ENCODE assay signal across 20 cellular contexts in the genomic region with DNA sequence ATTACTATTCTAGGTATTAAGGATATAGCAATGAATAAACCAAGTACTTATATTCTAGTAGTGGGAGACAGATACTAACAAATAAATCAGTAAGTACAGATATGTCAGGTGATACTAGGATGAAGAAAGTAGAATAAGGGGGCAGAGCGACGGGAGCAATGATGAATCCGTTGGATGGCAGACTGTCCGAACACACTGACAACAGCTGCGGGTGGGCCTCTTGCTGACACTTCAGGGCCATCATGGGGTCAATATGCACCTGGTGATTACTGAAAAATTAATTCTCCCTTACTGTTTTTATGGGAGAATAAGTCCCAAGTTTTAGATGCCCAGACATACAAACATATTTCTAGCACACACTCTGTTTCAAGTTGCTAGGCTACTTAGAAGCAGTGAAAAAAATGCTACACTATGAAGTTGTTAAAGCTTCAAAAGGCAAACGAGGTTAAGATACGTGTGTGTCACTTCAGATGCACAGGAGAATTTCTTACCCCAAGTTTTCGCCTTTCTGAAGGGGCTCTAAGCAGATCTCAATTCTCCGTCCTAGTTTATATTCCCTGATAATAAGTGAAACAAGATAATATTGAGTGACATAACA.
DNase-seq lines count a peak whose midpoint lies in the region; ATAC-seq, FAIRE-seq and TF ChIP-seq lines count a peak whose summit lies in the region.
"Had no signal": no experiment of that assay in that cellular context is flagged by ENCODE, and none has a peak within 500 bp of the region (broad histone marks: within the 10 kb centered on the region; RNA-seq: fewer than 3 reads in every experiment).

No MANE protein-coding gene starts in this region.

- intact Hi-C loops in PC-3 (cut with micrococcal nuclease) (loop anchor here (1.0 to 10.0 kb wide), 4 partner anchors 13 to 437 kb away; no protein-coding TSS in a partner anchor), mammary epithelial cell (cut with micrococcal nuclease) (no loop called here)

- POLR2A ChIA-PET in A549 (lab: Yijun Ruan, JAX) = interaction anchor here (1.2 kb wide), 1 partner anchor 212 kb away, joined by 4 read pairs; no protein-coding TSS in a partner anchor
- POLR2A ChIA-PET in PC-3 (lab: Charles Lee; ENCODE audit: unreplicated experiment) = no interaction called here

- TF ChIP-seq CTCF in A549 (IDR thresholded peaks at IDR 0.05) (no peak), PC-3 (conservative IDR thresholded peaks at IDR 0.05; ENCODE audit: low read depth, low read length) (no peak), mammary epithelial cell (conservative IDR thresholded peaks at IDR 0.05 in 1 of 2, IDR thresholded peaks at IDR 0.05 in 1 of 2; ENCODE audit: extremely low read depth in 1 of 2, insufficient read depth in 1 of 2, low read depth in 1 of 2, low read length in 2 of 2) (no peak)

- no peak for TF ChIP-seq EP300 in A549 (IDR thresholded peaks at IDR 0.05)

- peaks cover 2% of the 10 kb centered on the region for H3K79me1 ChIP-seq in mesenchymal stem cell (replicated peaks; ENCODE audit: low read length, poor library complexity, severe bottlenecking)

- ATAC-seq in A549 (peak; percentile 45 to 48; a peak in 4 of 6 replicates), PC-3 (peak; percentile 16)
- ATAC-seq: CD8-positive, alpha-beta T cell; effector memory CD8-positive, alpha-beta T cell; naive thymus-derived CD4-positive, alpha-beta T cell had no signal

- no peak overlapping the region for H2BK15ac ChIP-seq in mesenchymal stem cell (ENCODE audit: low read depth, poor library complexity, severe bottlenecking)

- H3K4me3 ChIP-seq in A549 (no peak overlapping the region), PC-3 (ENCODE audit: low read length) (peak overlapping the region; percentile 53), mammary epithelial cell (replicated peaks in 1 of 3; ENCODE audit: insufficient read depth in 1 of 3, low read depth in 2 of 3, low read length in 3 of 3) (no peak overlapping the region), mesenchymal stem cell (ENCODE audit: insufficient read depth in 1 of 2, low read depth in 1 of 2, low read length in 2 of 2) (no peak overlapping the region)
- H3K4me3 ChIP-seq: left ventricle myocardium inferior had no signal

- H3K9me3 ChIP-seq in A549 (peaks cover 28% of the 10 kb centered on the region), PC-3 (ENCODE audit: low read length) (no peaks in the 10 kb centered on the region), mammary epithelial cell (replicated peaks; ENCODE audit: insufficient read depth, low read length) (no peaks in the 10 kb centered on the region), mesenchymal stem cell (ENCODE audit: control insufficient read depth, low read length) (no peaks in the 10 kb centered on the region)
- H3K9me3 ChIP-seq: left ventricle myocardium inferior had no signal

- peaks cover 48% of the 10 kb centered on the region for H3K4me1 ChIP-seq in A549
- H3K4me1 ChIP-seq in PC-3 (ENCODE audit: insufficient read depth, low read length) = peaks cover 41% of the 10 kb centered on the region
- H3K4me1 ChIP-seq in mammary epithelial cell (ENCODE audit: insufficient read depth, low read length) = peaks cover 59% of the 10 kb centered on the region
- peaks cover 19% of the 10 kb centered on the region for H3K4me1 ChIP-seq in mesenchymal stem cell (ENCODE audit: control insufficient read depth, insufficient read depth, low read depth, low read length)

- no peak overlapping the region for H3K4ac ChIP-seq in mesenchymal stem cell (ENCODE audit: low read depth in 1 of 2, low read length in 2 of 2)

- H2AFZ ChIP-seq in PC-3 (ENCODE audit: low read length) (0 out of 2 replicates have a peak overlapping the region, but pooled peaks have one; percentile 1), mammary epithelial cell (ENCODE audit: low read depth, low read length) (no peak overlapping the region), mesenchymal stem cell (ENCODE audit: low read depth, low read length) (no peak overlapping the region)

- H4K8ac ChIP-seq in mesenchymal stem cell (ENCODE audit: low read length) = no peak overlapping the region

- in situ Hi-C loops in mammary epithelial cell (cut with MboI; ENCODE audit: low sequenced_read_pairs in 2 of 2) = no loop called here

- peaks cover 18% of the 10 kb centered on the region for H3F3A ChIP-seq in PC-3 (ENCODE audit: low read length, unreplicated experiment)

- H3K9me2 ChIP-seq in PC-3 (replicated peaks; ENCODE audit: low read length) = no peaks in the 10 kb centered on the region

- no peak overlapping the region for H3K23ac ChIP-seq in mesenchymal stem cell (ENCODE audit: low read length in 2 of 2)

- FAIRE-seq in A549 (lab: Jason Lieb, UNC) = no peak
- FAIRE-seq: A204.1, TTC549 had no signal

- TF ChIP-seq POLR2A in A549 (IDR thresholded peaks at IDR 0.05; ENCODE audit: low read length) = no peak

- BruUV-seq in PC-3 (replicated peaks; lab: Mats Ljungman, UMichigan) = TSS peak; percentile 67
- BruUV-seq in mammary epithelial cell (replicated peaks; lab: Mats Ljungman, UMichigan) = no TSS peak

- H2BK5ac ChIP-seq in mesenchymal stem cell (ENCODE audit: low read depth, low read length, poor library complexity, severe bottlenecking) = peak overlapping the region; percentile 81

- no peak overlapping the region for H3K18ac ChIP-seq in mesenchymal stem cell (ENCODE audit: low read depth in 1 of 2, low read length in 2 of 2)

- H2BK12ac ChIP-seq in mesenchymal stem cell (ENCODE audit: low read length in 2 of 2) = no peak overlapping the region

- H3K4me2 ChIP-seq in A549 (peak overlapping the region; percentile 43), PC-3 (ENCODE audit: low read length) (peak overlapping the region; percentile 84), mammary epithelial cell (ENCODE audit: insufficient read depth, low read depth, low read length) (peak overlapping the region; percentile 35), mesenchymal stem cell (ENCODE audit: low read length, poor library complexity, severe bottlenecking) (no peak overlapping the region)

- 21% methylated on average over 9 of the region's 9 CpGs for WGBS in A549 (ENCODE audit: missing lambda C conversion rate)
- WGBS in mammary epithelial cell (ENCODE audit: low coverage, missing lambda C conversion rate) = 83% methylated on average over 9 of the region's 9 CpGs
- 86% methylated on average over 7 of the region's 9 CpGs for WGBS in mesenchymal stem cell

- peak overlapping the region; percentile 88 for H2AK5ac ChIP-seq in mesenchymal stem cell (ENCODE audit: low read length, severe bottlenecking)

- H3K79me2 ChIP-seq in PC-3 (ENCODE audit: low read length) = no peaks in the 10 kb centered on the region
- H3K79me2 ChIP-seq in mammary epithelial cell (ENCODE audit: insufficient read depth, low read length) = no peaks in the 10 kb centered on the region

- no peak overlapping the region for H4K91ac ChIP-seq in mesenchymal stem cell (ENCODE audit: low read length)

- H3K9ac ChIP-seq in PC-3 (ENCODE audit: low read length) (peak overlapping the region; percentile 87), mammary epithelial cell (ENCODE audit: insufficient read depth, low read length) (no peak overlapping the region), mesenchymal stem cell (ENCODE audit: low read length) (peak overlapping the region; percentile 40)

- H3K36me3 ChIP-seq in PC-3 (ENCODE audit: low read depth, low read length) = peaks cover 27% of the 10 kb centered on the region
- peaks cover 11% of the 10 kb centered on the region for H3K36me3 ChIP-seq in mammary epithelial cell (ENCODE audit: insufficient read depth, low read length)
- H3K36me3 ChIP-seq in mesenchymal stem cell (ENCODE audit: control insufficient read depth in 1 of 2, insufficient read depth in 2 of 2, low read depth in 1 of 2, low read length in 2 of 2) = peaks cover 33 to 79% of the 10 kb centered on the region in 2 experiments

- H3K27ac ChIP-seq in A549 (peak overlapping the region; percentile 98 to 99), PC-3 (ENCODE audit: low read length) (peak overlapping the region; percentile 100), mammary epithelial cell (ENCODE audit: insufficient read depth, low read depth, low read length) (peak overlapping the region; percentile 89), mesenchymal stem cell (ENCODE audit: low read length, poor library complexity, severe bottlenecking) (peak overlapping the region; percentile 94)
- H3K27ac ChIP-seq: HL-60 had no signal

- no peak for TF ChIP-seq RAD21 in A549 (conservative IDR thresholded peaks at IDR 0.05 in 1 of 2, IDR thresholded peaks at IDR 0.05 in 1 of 2)

- CTCF ChIA-PET in A549 (lab: Yijun Ruan, JAX) (interaction anchor here (0.8 to 1.5 kb wide), 4 partner anchors 11 to 462 kb away, joined by 3 to 4 read pairs (median 4); no protein-coding TSS in a partner anchor), PC-3 (lab: Charles Lee) (no interaction called here), mammary epithelial cell (lab: Charles Lee; ENCODE audit: low non-redundant PET) (no interaction called here)

- H4K20me1 ChIP-seq in PC-3 (ENCODE audit: low read length) (no peaks in the 10 kb centered on the region), mammary epithelial cell (ENCODE audit: insufficient read depth, low read length) (no peaks in the 10 kb centered on the region)

- H3K27me3 ChIP-seq in PC-3 (ENCODE audit: low read length) (no peaks in the 10 kb centered on the region), mammary epithelial cell (ENCODE audit: insufficient read depth, low read length) (no peaks in the 10 kb centered on the region), mesenchymal stem cell (ENCODE audit: control insufficient read depth in 1 of 2, insufficient read depth in 1 of 2, low read length in 2 of 2) (no peaks in the 10 kb centered on the region)

- peak; percentile 33 to 68 for DNase-seq in A549 (ENCODE audit: low read depth in 1 of 2, low spot score in 1 of 2)
- DNase-seq in PC-3 = no peak
- DNase-seq in mammary epithelial cell = no peak
- peak; percentile 12 for DNase-seq in mesenchymal stem cell
- no peak for DNase-seq in Kasumi-1 (lab: John Stamatoyannopoulos, UW)
- no peak for DNase-seq in activated T-cell treated with anti-CD3 and anti-CD28 coated beads, Interleukin-2, amount 50 U/mL, for 48 hours
- DNase-seq in activated CD8-positive, alpha-beta memory T cell treated with anti-CD3 and anti-CD28 coated beads for 24 hours = no peak
- no peak for DNase-seq in midbrain (lab: John Stamatoyannopoulos, UW)
- DNase-seq: activated CD4-positive, alpha-beta T cell treated with anti-CD3 and anti-CD28 coated beads, Interleukin-2, amount 10 ng/mL, durations not matched to agents 7 days and 5 days; caudate nucleus; CD8-positive, alpha-beta T cell; effector memory CD8-positive, alpha-beta T cell; KG1; left ventricle myocardium inferior; naive thymus-derived CD4-positive, alpha-beta T cell; NCI-H1105 treated with DMSO at 0.1 percent for 48 hours; stimulated activated naive CD4-positive, alpha-beta T cell had no signal

- dilution Hi-C loops in mammary epithelial cell (cut with HindIII; ENCODE audit: low sequenced_read_pairs) = loop anchor here (5.0 kb wide), 1 partner anchor 49 kb away; no protein-coding TSS in a partner anchor

- no peak overlapping the region for H3K14ac ChIP-seq in mesenchymal stem cell (ENCODE audit: low read length in 2 of 2)

- no peak overlapping the region for H2BK120ac ChIP-seq in mesenchymal stem cell (ENCODE audit: low read depth, low read length)

TF ChIP-seq in A549, 52 proteins besides CTCF, POLR2A, EP300 and RAD21 (continues in another document):
- TF ChIP-seq TP53 (CRISPR knock-in tag; IDR thresholded peaks at IDR 0.05) (no peak), NR3C1 (IDR thresholded peaks at IDR 0.05) (no peak), SMC3 (IDR thresholded peaks at IDR 0.05) (no peak)

Comparison
In these comparisons a context has a peak if more than half of its experiments do, and no peak if none do; other contexts are left out.
1. DNase-seq: peak in A549 (2 of 2) and mesenchymal stem cell (single experiment); none in PC-3 (single experiment), mammary epithelial cell (single experiment), Kasumi-1 (0 of 2), activated T-cell treated with anti-CD3 and anti-CD28 coated beads, Interleukin-2, amount 50 U/mL, for 48 hours (0 of 2), activated CD8-positive, alpha-beta memory T cell treated with anti-CD3 and anti-CD28 coated beads for 24 hours (single experiment) and midbrain (single experiment).
2. Peak in every context shown above with its lines, with median percentiles within 50 percentile points of each other: H3K27ac ChIP-seq.